ENCODE assay signal across 8 cellular contexts in genomic region chr5:4941957-4942830, GRCh38.
A peak's percentile ranks its signal among the peaks of the same experiment; 100 is the strongest.
DNase-seq lines count a peak whose midpoint lies in the region; ATAC-seq and TF ChIP-seq lines count a peak whose summit lies in the region.

No MANE protein-coding gene starts in this region.

- H4K20me1 ChIP-seq in PC-3 (ENCODE audit: low read length) = no peaks in the 10 kb centered on the region

- no peaks in the 10 kb centered on the region for H3K9me3 ChIP-seq in PC-3 (ENCODE audit: low read length)

- no peak overlapping the region for H3K9ac ChIP-seq in PC-3 (ENCODE audit: low read length)

- peaks cover 66% of the 10 kb centered on the region for H3K27me3 ChIP-seq in PC-3 (ENCODE audit: low read length)

- H3K27me3 Mint-ChIP-seq in glutamatergic neuron (ENCODE audit: unreplicated experiment) = peaks cover 2% of the 10 kb centered on the region
- no peaks in the 10 kb centered on the region for H3K27me3 Mint-ChIP-seq in stimulated activated naive CD8-positive, alpha-beta T cell treated with anti-CD3 and anti-CD28 coated beads, Interleukin-15, amount 100 ng/mL, for 72 hours

- no peaks in the 10 kb centered on the region for H3K9me3 Mint-ChIP-seq in glutamatergic neuron (ENCODE audit: unreplicated experiment)
- H3K9me3 Mint-ChIP-seq in stimulated activated naive CD8-positive, alpha-beta T cell treated with anti-CD3 and anti-CD28 coated beads, Interleukin-15, amount 100 ng/mL, for 72 hours = no peaks in the 10 kb centered on the region

- H3K4me2 ChIP-seq in PC-3 (ENCODE audit: low read length) = 0 out of 2 replicates have a peak overlapping the region, but pooled peaks have one; percentile 1

- DNase-seq in PC-3 (peak; percentile 9), glutamatergic neuron (peak; percentile 70), left colon (no peak), OCI-M2 (lab: John Stamatoyannopoulos, UW; ENCODE audit: unreplicated experiment) (no peak)
- DNase-seq in stimulated activated naive CD8-positive, alpha-beta T cell treated with anti-CD3 and anti-CD28 coated beads, Interleukin-15, amount 100 ng/mL, for 72 hours = peak; percentile 9 to 12
- no peak for DNase-seq in activated naive CD4-positive, alpha-beta T cell (lab: John Stamatoyannopoulos, UW)

- no TSS peak for BruUV-seq in PC-3 (replicated peaks; lab: Mats Ljungman, UMichigan)

- POLR2A ChIA-PET in PC-3 (lab: Charles Lee; ENCODE audit: unreplicated experiment) = no interaction called here

- no peaks in the 10 kb centered on the region for H3K36me3 Mint-ChIP-seq in glutamatergic neuron (ENCODE audit: unreplicated experiment)

- ATAC-seq in PC-3 = no peak
- ATAC-seq in stimulated activated naive CD8-positive, alpha-beta T cell treated with anti-CD3 and anti-CD28 coated beads, Interleukin-15, amount 100 ng/mL, for 72 hours = peak; percentile 35
- no peak for ATAC-seq in left colon

- peaks cover 6% of the 10 kb centered on the region for H3K4me1 Mint-ChIP-seq in glutamatergic neuron (ENCODE audit: low read depth, unreplicated experiment)
- no peaks in the 10 kb centered on the region for H3K4me1 Mint-ChIP-seq in stimulated activated naive CD8-positive, alpha-beta T cell treated with anti-CD3 and anti-CD28 coated beads, Interleukin-15, amount 100 ng/mL, for 72 hours

- no peak overlapping the region for H3K4me3 ChIP-seq in PC-3 (ENCODE audit: low read length)

- no peaks in the 10 kb centered on the region for H3K9me2 ChIP-seq in PC-3 (replicated peaks; ENCODE audit: low read length)

- TF ChIP-seq CTCF in 22Rv1 (IDR thresholded peaks at IDR 0.05) (peak; percentile 98), GM12873 (IDR thresholded peaks at IDR 0.05; ENCODE audit: insufficient read depth, low read depth, low read length, missing control alignments) (peak; percentile 86), PC-3 (conservative IDR thresholded peaks at IDR 0.05; ENCODE audit: low read depth, low read length) (peak; percentile 94), glutamatergic neuron (IDR thresholded peaks at IDR 0.05; ENCODE audit: partially characterized antibody, unreplicated experiment) (peak; percentile 99)

- H3F3A ChIP-seq in PC-3 (ENCODE audit: low read length, unreplicated experiment) = no peaks in the 10 kb centered on the region

- no peak overlapping the region for H3K4me3 Mint-ChIP-seq in glutamatergic neuron (ENCODE audit: unreplicated experiment)
- no peak overlapping the region for H3K4me3 Mint-ChIP-seq in stimulated activated naive CD8-positive, alpha-beta T cell treated with anti-CD3 and anti-CD28 coated beads, Interleukin-15, amount 100 ng/mL, for 72 hours

- peak overlapping the region; percentile 49; the same call in 1 of the 2 replicates for H2AFZ ChIP-seq in PC-3 (ENCODE audit: low read length)

- CTCF ChIA-PET in PC-3 (lab: Charles Lee) = interaction anchor here (0.6 kb wide), 1 partner anchor 9 kb away, joined by 4 read pairs; no protein-coding TSS in a partner anchor

- H3K27ac ChIP-seq in 22Rv1 (no peak overlapping the region), PC-3 (ENCODE audit: low read length) (no peak overlapping the region)

- no peaks in the 10 kb centered on the region for H3K79me2 ChIP-seq in PC-3 (ENCODE audit: low read length)

- no peaks in the 10 kb centered on the region for H3K36me3 ChIP-seq in PC-3 (ENCODE audit: low read depth, low read length)

- no peak overlapping the region for H3K27ac Mint-ChIP-seq in glutamatergic neuron (ENCODE audit: unreplicated experiment)
- H3K27ac Mint-ChIP-seq in stimulated activated naive CD8-positive, alpha-beta T cell treated with anti-CD3 and anti-CD28 coated beads, Interleukin-15, amount 100 ng/mL, for 72 hours = no peak overlapping the region

- intact Hi-C loops in PC-3 (cut with micrococcal nuclease) (loop anchor here (10.0 kb wide), 1 partner anchor 57 kb away; no protein-coding TSS in a partner anchor), left colon (cut with DNase I, micrococcal nuclease) (loop anchor here in 1 of 2 donors (5.0 kb wide), 1 partner anchor 65 kb away; no protein-coding TSS in a partner anchor)

- no peaks in the 10 kb centered on the region for H3K4me1 ChIP-seq in PC-3 (ENCODE audit: insufficient read depth, low read length)

Comparison
In these comparisons a context has a peak if more than half of its experiments do, and no peak if none do; other contexts are left out.
1. DNase-seq: peak in PC-3 (single experiment), glutamatergic neuron (single experiment) and stimulated activated naive CD8-positive, alpha-beta T cell treated with anti-CD3 and anti-CD28 coated beads, Interleukin-15, amount 100 ng/mL, for 72 hours (2 of 2); none in left colon (0 of 2), OCI-M2 (single experiment) and activated naive CD4-positive, alpha-beta T cell (0 of 4).
2. Peak in every context shown above with its lines, with median percentiles within 50 percentile points of each other: CTCF ChIP-seq.